Comparison of ENCODE assay signal across 21 cellular contexts in genomic region chr1:31521761-31522555, GRCh38. TPM values are rescaled to one million over a fixed set of nuclear protein-coding genes. Genes with fewer than 3 reads are reported as not detected.
"Had no signal": no experiment of that assay in that cellular context is flagged by ENCODE, and none has a peak within 500 bp of the region (broad histone marks: within the 10 kb centered on the region; RNA-seq: fewer than 3 reads in every experiment).

No MANE protein-coding gene starts in this region.

- H3K4me1 ChIP-seq: prostate gland, tibial nerve had no signal

- H3K36me3 ChIP-seq: adrenal gland, lower lobe of right lung, prostate gland, tibial nerve had no signal

- H3K9me3 ChIP-seq: adrenal gland, lower lobe of right lung, prostate gland had no signal

- ATAC-seq: activated CD4-positive, CD25-positive, alpha-beta regulatory T cell treated with anti-CD3 and anti-CD28 coated beads, Interleukin-2, amount 50 U/mL, for 24 hours; naive thymus-derived CD8-positive, alpha-beta T cell; right cardiac atrium had no signal

- DNase-seq: activated CD4-positive, alpha-beta T cell treated with anti-CD3 and anti-CD28 coated beads, Interleukin-2, amount 50 U/mL, for 1 hour; activated CD8-positive, alpha-beta memory T cell treated with anti-CD3 and anti-CD28 coated beads for 24 hours; activated CD8-positive, alpha-beta memory T cell treated with anti-CD3 and anti-CD28 coated beads, Interleukin-2, amount 50 U/mL, for 48 hours; activated gamma-delta T cell; activated T-cell treated with anti-CD3 and anti-CD28 coated beads, Interleukin-2, amount 50 U/mL, for 72 hours; adrenal gland; effector memory CD4-positive, alpha-beta T cell; foreskin fibroblast; hippocampal formation; lower lobe of right lung; naive thymus-derived CD8-positive, alpha-beta T cell; right cardiac atrium; small intestine; stimulated activated CD4-positive, alpha-beta T cell treated with anti-CD3 and anti-CD28 coated beads, Interleukin-15, amount 100 ng/mL, for 24 hours; stimulated activated CD4-positive, alpha-beta T cell treated with anti-CD3 and anti-CD28 coated beads, Interleukin-2, amount 100 ng/mL, for 48 hours; T-helper 1 cell; T1000 had no signal

- FAIRE-seq: islet of Langerhans, small intestine had no signal

- H3K27ac ChIP-seq: adrenal gland, prostate gland, tibial nerve had no signal

- H3K4me3 ChIP-seq: adrenal gland, lower lobe of right lung, prostate gland, tibial nerve had no signal

RNA-seq across cellular contexts. Expression of gene TINAGL1, which starts 54.4 kb away (rescaled TPM):
- total RNA-seq: activated T-cell treated with anti-CD3 and anti-CD28 coated beads, Interleukin-2, amount 50 U/mL, for 72 hours; naive thymus-derived CD8-positive, alpha-beta T cell had no signal
- polyA plus RNA-seq: naive thymus-derived CD8-positive, alpha-beta T cell had no signal
